Comparison of ENCODE assay signal across 1 cellular context in the genomic region with DNA sequence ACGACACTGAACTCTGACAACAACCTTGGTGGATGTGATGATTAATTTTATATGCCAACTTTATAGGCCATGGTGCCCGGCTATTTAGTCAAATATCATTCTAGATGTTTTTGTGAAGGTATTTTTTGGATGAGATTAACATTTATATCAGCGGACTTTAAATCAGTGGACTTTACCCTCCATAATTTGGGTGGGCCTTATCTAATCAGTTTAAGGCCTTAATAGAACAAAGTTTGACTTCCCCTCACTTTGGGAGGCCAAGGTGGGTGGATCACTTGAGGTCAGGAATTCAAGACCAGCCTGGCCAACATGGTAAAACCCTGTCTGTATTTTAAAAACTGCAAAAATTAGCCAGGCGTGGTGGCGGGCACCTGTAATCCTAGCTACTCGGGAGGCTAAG.
TF ChIP-seq lines count a peak whose summit lies in the region.

No MANE protein-coding gene starts in this region.

TF ChIP-seq in K562, 482 proteins besides CTCF, POLR2A, EP300 and RAD21:
- no peak for TF ChIP-seq CREB1 (IDR thresholded peaks at IDR 0.05)
- TF ChIP-seq CREB1 (CRISPR knock-in tag; IDR thresholded peaks at IDR 0.05): no peak
- no peak for TF ChIP-seq NCOR1 (IDR thresholded peaks at IDR 0.05)
- TF ChIP-seq, protein P1, sequence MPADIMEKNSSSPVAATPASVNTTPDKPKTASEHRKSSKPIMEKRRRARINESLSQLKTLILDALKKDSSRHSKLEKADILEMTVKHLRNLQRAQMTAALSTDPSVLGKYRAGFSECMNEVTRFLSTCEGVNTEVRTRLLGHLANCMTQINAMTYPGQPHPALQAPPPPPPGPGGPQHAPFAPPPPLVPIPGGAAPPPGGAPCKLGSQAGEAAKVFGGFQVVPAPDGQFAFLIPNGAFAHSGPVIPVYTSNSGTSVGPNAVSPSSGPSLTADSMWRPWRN (IDR thresholded peaks at IDR 0.05; ENCODE audit: low read depth): no peak
- no peak for TF ChIP-seq BCL6 (CRISPR knock-in tag; IDR thresholded peaks at IDR 0.05)
- peak; percentile 71 for TF ChIP-seq ZNF134 (CRISPR knock-in tag; conservative IDR thresholded peaks at IDR 0.05)
- TF ChIP-seq, protein P2, sequence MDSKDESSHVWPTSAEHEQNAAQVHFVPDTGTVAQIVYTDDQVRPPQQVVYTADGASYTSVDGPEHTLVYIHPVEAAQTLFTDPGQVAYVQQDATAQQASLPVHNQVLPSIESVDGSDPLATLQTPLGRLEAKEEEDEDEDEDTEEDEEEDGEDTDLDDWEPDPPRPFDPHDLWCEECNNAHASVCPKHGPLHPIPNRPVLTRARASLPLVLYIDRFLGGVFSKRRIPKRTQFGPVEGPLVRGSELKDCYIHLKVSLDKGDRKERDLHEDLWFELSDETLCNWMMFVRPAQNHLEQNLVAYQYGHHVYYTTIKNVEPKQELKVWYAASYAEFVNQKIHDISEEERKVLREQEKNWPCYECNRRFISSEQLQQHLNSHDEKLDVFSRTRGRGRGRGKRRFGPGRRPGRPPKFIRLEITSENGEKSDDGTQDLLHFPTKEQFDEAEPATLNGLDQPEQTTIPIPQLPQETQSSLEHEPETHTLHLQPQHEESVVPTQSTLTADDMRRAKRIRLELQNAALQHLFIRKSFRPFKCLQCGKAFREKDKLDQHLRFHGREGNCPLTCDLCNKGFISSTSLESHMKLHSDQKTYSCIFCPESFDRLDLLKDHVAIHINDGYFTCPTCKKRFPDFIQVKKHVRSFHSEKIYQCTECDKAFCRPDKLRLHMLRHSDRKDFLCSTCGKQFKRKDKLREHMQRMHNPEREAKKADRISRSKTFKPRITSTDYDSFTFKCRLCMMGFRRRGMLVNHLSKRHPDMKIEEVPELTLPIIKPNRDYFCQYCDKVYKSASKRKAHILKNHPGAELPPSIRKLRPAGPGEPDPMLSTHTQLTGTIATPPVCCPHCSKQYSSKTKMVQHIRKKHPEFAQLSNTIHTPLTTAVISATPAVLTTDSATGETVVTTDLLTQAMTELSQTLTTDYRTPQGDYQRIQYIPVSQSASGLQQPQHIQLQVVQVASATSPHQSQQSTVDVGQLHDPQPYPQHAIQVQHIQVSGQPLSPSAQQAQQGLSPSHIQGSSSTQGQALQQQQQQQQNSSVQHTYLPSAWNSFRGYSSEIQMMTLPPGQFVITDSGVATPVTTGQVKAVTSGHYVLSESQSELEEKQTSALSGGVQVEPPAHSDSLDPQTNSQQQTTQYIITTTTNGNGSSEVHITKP (IDR thresholded peaks at IDR 0.05; ENCODE audit: partially characterized antibody): no peak
- TF ChIP-seq, protein P3, sequence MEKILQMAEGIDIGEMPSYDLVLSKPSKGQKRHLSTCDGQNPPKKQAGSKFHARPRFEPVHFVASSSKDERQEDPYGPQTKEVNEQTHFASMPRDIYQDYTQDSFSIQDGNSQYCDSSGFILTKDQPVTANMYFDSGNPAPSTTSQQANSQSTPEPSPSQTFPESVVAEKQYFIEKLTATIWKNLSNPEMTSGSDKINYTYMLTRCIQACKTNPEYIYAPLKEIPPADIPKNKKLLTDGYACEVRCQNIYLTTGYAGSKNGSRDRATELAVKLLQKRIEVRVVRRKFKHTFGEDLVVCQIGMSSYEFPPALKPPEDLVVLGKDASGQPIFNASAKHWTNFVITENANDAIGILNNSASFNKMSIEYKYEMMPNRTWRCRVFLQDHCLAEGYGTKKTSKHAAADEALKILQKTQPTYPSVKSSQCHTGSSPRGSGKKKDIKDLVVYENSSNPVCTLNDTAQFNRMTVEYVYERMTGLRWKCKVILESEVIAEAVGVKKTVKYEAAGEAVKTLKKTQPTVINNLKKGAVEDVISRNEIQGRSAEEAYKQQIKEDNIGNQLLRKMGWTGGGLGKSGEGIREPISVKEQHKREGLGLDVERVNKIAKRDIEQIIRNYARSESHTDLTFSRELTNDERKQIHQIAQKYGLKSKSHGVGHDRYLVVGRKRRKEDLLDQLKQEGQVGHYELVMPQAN (IDR thresholded peaks at IDR 0.05; ENCODE audit: borderline replicate concordance): no peak
- no peak for TF ChIP-seq RBM22 (IDR thresholded peaks at IDR 0.05; ENCODE audit: low read depth, low read length, poor library complexity, severe bottlenecking)
